Comparison of ENCODE assay signal across 7 cellular contexts in genomic region chr11:71086687-71087258, GRCh38.
DNase-seq lines count a peak whose midpoint lies in the region; ATAC-seq and TF ChIP-seq lines count a peak whose summit lies in the region.

No MANE protein-coding gene starts in this region.

- 49 to 58% methylated on average over 14 of the region's 14 CpGs for WGBS in aorta, 2 donors

- DNase-seq in GM10248 (ENCODE audit: extremely low spot score): no peak
- peak; percentile 83 for DNase-seq in NCI-H1092 (lab: John Stamatoyannopoulos, UW)
- peak in 1 of 2 donors; percentile 29 for DNase-seq in left colon
- no peak for DNase-seq in effector memory CD4-positive, alpha-beta T cell
- DNase-seq in aorta: no peak

- H3K36me3 Mint-ChIP-seq in stimulated activated memory B cell treated with anti-CD40 and anti-IgM and Interleukin-4, amounts not matched to agents 10 μg/mL and 1 μg/mL and 100 μg/mL, for 72 hours: no peaks in the 10 kb centered on the region

- no peak overlapping the region for H3K4me3 ChIP-seq in effector memory CD4-positive, alpha-beta T cell (ENCODE audit: insufficient read depth, low read depth, low read length, poor library complexity, severe bottlenecking)
- no peak overlapping the region for H3K4me3 ChIP-seq in aorta (ENCODE audit: low read length in 2 of 2)

- CTCF ChIA-PET in GM10248 (lab: Yijun Ruan, JAX): no interaction called here

- H3K36me3 ChIP-seq in effector memory CD4-positive, alpha-beta T cell (ENCODE audit: control insufficient read depth, insufficient read depth, low read length): no peaks in the 10 kb centered on the region
- no peaks in the 10 kb centered on the region for H3K36me3 ChIP-seq in aorta (ENCODE audit: control insufficient read depth in 1 of 2, insufficient read depth in 2 of 2, low read length in 1 of 2)

- H3K4me1 ChIP-seq in effector memory CD4-positive, alpha-beta T cell (ENCODE audit: control insufficient read depth, insufficient read depth, low read length, poor library complexity, severe bottlenecking): no peaks in the 10 kb centered on the region
- H3K4me1 ChIP-seq in aorta (ENCODE audit: control insufficient read depth in 1 of 2, insufficient read depth in 2 of 2, low read length in 2 of 2): no peaks in the 10 kb centered on the region

- H3K4me3 Mint-ChIP-seq in stimulated activated memory B cell treated with anti-CD40 and anti-IgM and Interleukin-4, amounts not matched to agents 10 μg/mL and 1 μg/mL and 100 μg/mL, for 72 hours: no peak overlapping the region

- TF ChIP-seq CTCF in GM10248 (IDR thresholded peaks at IDR 0.05; ENCODE audit: control extremely low read depth, extremely low read depth, low read depth, missing control alignments) (peak; percentile 26), VCaP (conservative IDR thresholded peaks at IDR 0.05) (peak; percentile 93)

- H3K27ac Mint-ChIP-seq in stimulated activated memory B cell treated with anti-CD40 and anti-IgM and Interleukin-4, amounts not matched to agents 10 μg/mL and 1 μg/mL and 100 μg/mL, for 72 hours: no peak overlapping the region

- H3K27me3 ChIP-seq in effector memory CD4-positive, alpha-beta T cell (replicated peaks; ENCODE audit: control insufficient read depth, insufficient read depth, low read length, poor library complexity, severe bottlenecking): no peaks in the 10 kb centered on the region
- H3K27me3 ChIP-seq in aorta (ENCODE audit: control insufficient read depth in 1 of 2, insufficient read depth in 2 of 2, low read length in 1 of 2): no peaks in the 10 kb centered on the region

- no peaks in the 10 kb centered on the region for H3K4me1 Mint-ChIP-seq in stimulated activated memory B cell treated with anti-CD40 and anti-IgM and Interleukin-4, amounts not matched to agents 10 μg/mL and 1 μg/mL and 100 μg/mL, for 72 hours

- H3K9me3 Mint-ChIP-seq in stimulated activated memory B cell treated with anti-CD40 and anti-IgM and Interleukin-4, amounts not matched to agents 10 μg/mL and 1 μg/mL and 100 μg/mL, for 72 hours: no peaks in the 10 kb centered on the region

- no peaks in the 10 kb centered on the region for H3K9me3 ChIP-seq in effector memory CD4-positive, alpha-beta T cell (ENCODE audit: control insufficient read depth, low read length)
- H3K9me3 ChIP-seq in aorta (ENCODE audit: control insufficient read depth, low read length): no peaks in the 10 kb centered on the region

- H3K27ac ChIP-seq in VCaP (peak overlapping the region; percentile 60), aorta (ENCODE audit: low read depth in 1 of 2, low read length in 2 of 2) (no peak overlapping the region)
- H3K27ac ChIP-seq in effector memory CD4-positive, alpha-beta T cell (ENCODE audit: insufficient read depth, low read length, poor library complexity, severe bottlenecking): no peak overlapping the region

- POLR2A ChIA-PET in GM10248 (lab: Yijun Ruan, JAX): no interaction called here

- peaks cover 21% of the 10 kb centered on the region for H3K27me3 Mint-ChIP-seq in stimulated activated memory B cell treated with anti-CD40 and anti-IgM and Interleukin-4, amounts not matched to agents 10 μg/mL and 1 μg/mL and 100 μg/mL, for 72 hours

- intact Hi-C loops in left colon (cut with DNase I, micrococcal nuclease): no loop called here
- intact Hi-C loops in aorta (cut with DNase I): loop anchor here in 1 of 2 donors (5.0 kb wide), 1 partner anchor 291 kb away; no protein-coding TSS in a partner anchor

- ATAC-seq in left colon: peak; percentile 38
- ATAC-seq in stimulated activated memory B cell treated with anti-CD40 and anti-IgM and Interleukin-4, amounts not matched to agents 10 μg/mL and 1 μg/mL and 100 μg/mL, for 72 hours: no peak
- no peak for ATAC-seq in aorta (ENCODE audit: low FRiP score)
